In the genomic region with DNA sequence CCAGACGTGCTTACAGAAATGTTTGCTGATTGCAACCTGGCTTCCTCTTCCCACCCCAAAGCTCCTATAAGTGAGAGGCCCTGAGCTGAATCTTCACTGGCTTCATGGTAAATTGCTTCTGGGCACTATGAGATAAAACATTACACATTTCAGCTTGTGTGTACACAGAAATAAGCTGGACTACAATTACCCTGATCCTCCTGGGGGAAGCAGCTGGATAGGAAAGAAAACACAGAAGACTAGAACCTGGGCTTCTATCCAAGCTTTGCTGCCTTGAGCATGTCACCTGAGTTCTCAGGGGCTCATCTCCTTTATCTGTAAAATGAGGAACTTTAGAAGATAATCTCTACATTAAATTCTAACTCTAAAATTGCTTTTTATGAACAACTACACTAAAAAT, we compare ENCODE assay signal across 19 cellular contexts. TPM values are rescaled to one million over a fixed set of nuclear protein-coding genes. Genes with fewer than 3 reads are reported as not detected.
DNase-seq lines count a peak whose midpoint lies in the region; ATAC-seq, FAIRE-seq and TF ChIP-seq lines count a peak whose summit lies in the region.
"Had no signal": no experiment of that assay in that cellular context is flagged by ENCODE, and none has a peak within 500 bp of the region (broad histone marks: within the 10 kb centered on the region; RNA-seq: fewer than 3 reads in every experiment).

No MANE protein-coding gene starts in this region.

- TF ChIP-seq POLR2A in IMR-90 (IDR thresholded peaks at IDR 0.05; ENCODE audit: low read depth, low read length) (no peak), ovary (IDR thresholded peaks at IDR 0.05) (no peak)

- intact Hi-C loops in IMR-90 (cut with micrococcal nuclease): no loop called here
- intact Hi-C loops in ovary (cut with DNase I): no loop called here

- no peak overlapping the region for H4K5ac ChIP-seq in IMR-90 (ENCODE audit: low read depth, low read length)

- CTCF ChIA-PET in IMR-90 (lab: Yijun Ruan, JAX): interaction anchor here (0.6 to 0.9 kb wide), 2 partner anchors 136 to 1444 kb away, joined by 3 to 7 read pairs; no protein-coding TSS in a partner anchor

- H2AK9ac ChIP-seq in IMR-90 (replicated peaks; ENCODE audit: low read depth, low read length, poor library complexity): no peak overlapping the region

- H3K27me3 ChIP-seq in IMR-90 (ENCODE audit: control insufficient read depth, insufficient read depth, low read length) (no peaks in the 10 kb centered on the region; the same call in 1 of the 2 replicates), keratinocyte (ENCODE audit: control insufficient read depth, extremely low read depth, insufficient read depth, low read length) (no peaks in the 10 kb centered on the region), ovary (no peaks in the 10 kb centered on the region)
- H3K27me3 ChIP-seq: dorsolateral prefrontal cortex, esophagus squamous epithelium, heart right ventricle, Peyer's patch, testis had no signal

- H3K9me3 ChIP-seq in IMR-90 (ENCODE audit: control insufficient read depth, insufficient read depth, low read length) (no peaks in the 10 kb centered on the region; the same call in 1 of the 2 replicates), keratinocyte (ENCODE audit: control insufficient read depth, low read depth, low read length) (peaks cover under 1% of the 10 kb centered on the region), ovary (no peaks in the 10 kb centered on the region)
- H3K9me3 ChIP-seq: esophagus squamous epithelium, heart right ventricle, Peyer's patch, testis had no signal

- no peak for TF ChIP-seq EP300 in ovary (IDR thresholded peaks at IDR 0.05)

- H3K4me2 ChIP-seq in IMR-90 (ENCODE audit: low read depth, low read length) (no peak overlapping the region), keratinocyte (ENCODE audit: control insufficient read depth, extremely low read depth, insufficient read depth, low read depth, low read length) (no peak overlapping the region)

- H3K9ac ChIP-seq in IMR-90 (ENCODE audit: low read depth, low read length): no peak overlapping the region
- H3K9ac ChIP-seq in keratinocyte (ENCODE audit: control insufficient read depth, extremely low read depth, insufficient read depth, low read length): no peak overlapping the region

- no peak overlapping the region for H3K56ac ChIP-seq in IMR-90 (ENCODE audit: extremely low read depth, insufficient read depth, low read length)

- in situ Hi-C loops in IMR-90 (cut with MboI; ENCODE audit: low sequenced_read_pairs): no loop called here

- no peak overlapping the region for H2BK120ac ChIP-seq in IMR-90 (ENCODE audit: low read depth, low read length)

- POLR2A ChIA-PET in IMR-90 (lab: Charles Lee; ENCODE audit: unreplicated experiment): interaction anchor here (0.7 kb wide), 1 partner anchor 1805 kb away, joined by 3 read pairs; no protein-coding TSS in a partner anchor

- no peak for DNase-seq in IMR-90
- DNase-seq in NCI-H2081 treated with DMSO at 0.1 percent for 48 hours (lab: John Stamatoyannopoulos, UW): peak; percentile 44
- peak; percentile 58 for DNase-seq in SHP77 treated with DMSO at 0.1 percent for 48 hours (lab: John Stamatoyannopoulos, UW)
- DNase-seq in keratinocyte (ENCODE audit: low read depth, low spot score): no peak
- DNase-seq in ovary: no peak
- DNase-seq in COLO829 (ENCODE audit: low spot score): no peak
- DNase-seq: activated CD8-positive, alpha-beta memory T cell treated with anti-CD3 and anti-CD28 coated beads, Interleukin-2, amount 50 U/mL, for 4 hours; dorsolateral prefrontal cortex; esophagus squamous epithelium; GOT3; heart right ventricle; NCI-H2107; occipital lobe; Peyer's patch; stimulated activated CD4-positive, alpha-beta T cell treated with anti-CD3 and anti-CD28 coated beads, Interleukin-4, amount 100 ng/mL, for 1 hour; T-helper 1 cell; testis had no signal

- TF ChIP-seq RAD21 in IMR-90 (IDR thresholded peaks at IDR 0.05; ENCODE audit: low read length): no peak

- dilution Hi-C loops in IMR-90 (cut with HindIII; ENCODE audit: low sequenced_read_pairs, unreplicated experiment): no loop called here
- dilution Hi-C loops in keratinocyte (cut with MboI; ENCODE audit: extremely low pct_ligation_motif_present, low sequenced_read_pairs): no loop called here

- H4K8ac ChIP-seq in IMR-90 (ENCODE audit: low read depth in 2 of 2, low read length in 2 of 2): no peak overlapping the region

- H3K36me3 ChIP-seq in IMR-90 (ENCODE audit: control insufficient read depth, insufficient read depth, low read length) (no peaks in the 10 kb centered on the region), keratinocyte (ENCODE audit: control insufficient read depth in 2 of 2, extremely low read depth in 1 of 2, insufficient read depth in 2 of 2, low read length in 2 of 2) (no peaks in the 10 kb centered on the region), ovary (no peaks in the 10 kb centered on the region)
- H3K36me3 ChIP-seq: esophagus squamous epithelium, heart right ventricle, Peyer's patch had no signal

- no peak overlapping the region for H4K91ac ChIP-seq in IMR-90 (ENCODE audit: insufficient read depth, low read depth, low read length)

- H2BK5ac ChIP-seq in IMR-90 (ENCODE audit: low read depth, low read length, poor library complexity, severe bottlenecking): no peak overlapping the region

- no peak overlapping the region for H2BK20ac ChIP-seq in IMR-90 (ENCODE audit: low read depth, low read length)

- H4K20me1 ChIP-seq in IMR-90 (ENCODE audit: insufficient read depth, low read length) (no peaks in the 10 kb centered on the region), keratinocyte (ENCODE audit: control insufficient read depth, extremely low read depth, insufficient read depth, low read length) (no peaks in the 10 kb centered on the region)

- H3K27ac ChIP-seq in IMR-90 (ENCODE audit: insufficient read depth, low read length) (no peak overlapping the region), keratinocyte (ENCODE audit: control insufficient read depth, insufficient read depth, low read length) (no peak overlapping the region), ovary (no peak overlapping the region)
- H3K27ac ChIP-seq: dorsolateral prefrontal cortex, esophagus squamous epithelium, heart right ventricle, testis had no signal

- H3K79me1 ChIP-seq in IMR-90 (ENCODE audit: low read depth in 1 of 2, low read length in 2 of 2): peaks cover 0 to 5% of the 10 kb centered on the region in 2 experiments; a peak in 1 of 4 replicates

- no peak overlapping the region; the same call in 1 of the 2 replicates for H2AK5ac ChIP-seq in IMR-90 (ENCODE audit: low read depth, low read length)

- H3K4me3 ChIP-seq in IMR-90 (ENCODE audit: insufficient read depth, low read depth, low read length) (no peak overlapping the region), keratinocyte (ENCODE audit: control insufficient read depth in 2 of 3, extremely low read depth in 1 of 3, insufficient read depth in 2 of 3, low read depth in 1 of 3, low read length in 3 of 3) (no peak overlapping the region), ovary (no peak overlapping the region)
- H3K4me3 ChIP-seq: dorsolateral prefrontal cortex, esophagus squamous epithelium, heart right ventricle, Peyer's patch, testis had no signal

- peaks cover 12% of the 10 kb centered on the region for H3K9me1 ChIP-seq in IMR-90 (ENCODE audit: insufficient read depth, low read length)
- H3K9me1 ChIP-seq in keratinocyte (ENCODE audit: control insufficient read depth, extremely low read depth, insufficient read depth, low read length): no peaks in the 10 kb centered on the region

- TF ChIP-seq CTCF in IMR-90 (conservative IDR thresholded peaks at IDR 0.05; ENCODE audit: low read depth, low read length) (no peak), keratinocyte (optimal IDR thresholded peaks at IDR 0.05 in 1 of 3, IDR thresholded peaks at IDR 0.05 in 1 of 3, conservative IDR thresholded peaks at IDR 0.05 in 1 of 3; ENCODE audit: extremely low read depth in 1 of 3, insufficient read depth in 2 of 3, low read length in 3 of 3) (no peak), ovary (IDR thresholded peaks at IDR 0.05) (no peak)

- H3K4ac ChIP-seq in IMR-90 (ENCODE audit: low read depth, low read length): no peak overlapping the region

- ATAC-seq in IMR-90 (ENCODE audit: low read depth) (no peak), HG02678 (IDR thresholded peaks at IDR 0.05; ENCODE audit: unreplicated experiment) (no peak)
- ATAC-seq: activated CD4-positive, CD25-positive, alpha-beta regulatory T cell treated with anti-CD3 and anti-CD28 coated beads, Interleukin-2, amount 50 U/mL, for 24 hours; heart right ventricle had no signal

- no TSS peak for BruUV-seq in IMR-90 (replicated peaks; lab: Mats Ljungman, UMichigan)

- peaks cover 19% of the 10 kb centered on the region for H3K4me1 ChIP-seq in IMR-90 (ENCODE audit: control insufficient read depth, insufficient read depth, low read length)
- peaks cover 45% of the 10 kb centered on the region for H3K4me1 ChIP-seq in keratinocyte (ENCODE audit: control insufficient read depth, extremely low read depth, insufficient read depth, low read length)
- peaks cover 8% of the 10 kb centered on the region for H3K4me1 ChIP-seq in ovary (ENCODE audit: insufficient read depth)
- H3K4me1 ChIP-seq: testis had no signal

- H3K23ac ChIP-seq in IMR-90 (ENCODE audit: low read depth, low read length): no peak overlapping the region; the same call in 1 of the 2 replicates

- H2BK15ac ChIP-seq in IMR-90 (ENCODE audit: low read depth, low read length): 0 out of 3 replicates have a peak overlapping the region, but pooled peaks have one; percentile 67

- FAIRE-seq in keratinocyte (lab: Jason Lieb, UNC): no peak

- H3K79me2 ChIP-seq in keratinocyte (ENCODE audit: control insufficient read depth, insufficient read depth, low read length): no peaks in the 10 kb centered on the region

- H2AFZ ChIP-seq in IMR-90 (replicated peaks; ENCODE audit: low read length, poor library complexity): no peak overlapping the region
- H2AFZ ChIP-seq in keratinocyte (ENCODE audit: control insufficient read depth, low read length): peak overlapping the region; percentile 7

- H3K18ac ChIP-seq in IMR-90 (ENCODE audit: low read depth, low read length): no peak overlapping the region

- H3K14ac ChIP-seq in IMR-90 (replicated peaks; ENCODE audit: low read depth, low read length): no peak overlapping the region

- no CpG with 5 or more reads among the region's 1 CpG for WGBS in IMR-90 (ENCODE audit: extremely low coverage in 2 of 2, insufficient read length in 1 of 2), 2 experiments
- WGBS in ovary, 3 donors: 64 to 84% (median 80%) methylated on average over 1 of the region's 1 CpG

RNA-seq across cellular contexts. Expression of a gene that starts 40.3 kb away (rescaled TPM):
- total RNA-seq in IMR-90 (2012; rRNA removed): 3,217 and 4,071 TPM in 2 replicates
- 1,562 and 1,711 TPM in 2 replicates for polyA plus RNA-seq in IMR-90 (2012; rRNA removed)
- polyA plus RNA-seq in IMR-90 (2012; cell fraction: cytosol; rRNA removed): 567 and 904 TPM in 2 replicates
- 2,496 and 5,799 TPM in 2 replicates for polyA plus RNA-seq in IMR-90 (2012; cell fraction: nucleus; rRNA removed; ENCODE audit: low replicate concordance)
- polyA plus RNA-seq in keratinocyte: 585 to 1,976 TPM (median 789 TPM) in 3 replicates
- 224 TPM for polyA plus RNA-seq in keratinocyte (2011; ENCODE audit: low read depth)
- polyA plus RNA-seq in keratinocyte (2011; cell fraction: cytosol; rRNA removed): 250 and 267 TPM in 2 replicates
- polyA plus RNA-seq in keratinocyte (2011; cell fraction: nucleus; rRNA removed): 2,729 and 2,799 TPM in 2 replicates
- polyA plus RNA-seq in keratinocyte (2012; ENCODE audit: low replicate concordance): 152 and 2,223 TPM in 2 replicates
- polyA minus RNA-seq in keratinocyte: 2,799 to 14,102 TPM (median 5,100 TPM) in 3 replicates
- polyA minus RNA-seq in keratinocyte (2011; cell fraction: cytosol; rRNA and poly(A)+ RNA removed): 2,733 TPM
- 7,793 and 10,292 TPM in 2 replicates for polyA minus RNA-seq in keratinocyte (2011; cell fraction: nucleus; rRNA and poly(A)+ RNA removed)
- total RNA-seq in ovary: 100 to 1,000 TPM in 6 of 7 donors, 10 to 100 TPM in 1; 53.6 to 428 (median 234) TPM
- 100 to 1,000 TPM in 1 of 2 donors, 10 to 100 TPM in 1; 64.4 to 118 TPM for polyA plus RNA-seq in ovary

Comparison
In these comparisons a context has a peak if more than half of its experiments do, and no peak if none do; other contexts are left out.
1. DNase-seq: peak in NCI-H2081 treated with DMSO at 0.1 percent for 48 hours (single experiment) and SHP77 treated with DMSO at 0.1 percent for 48 hours (single experiment); none in IMR-90 (single experiment), keratinocyte (single experiment), ovary (0 of 5) and COLO829 (single experiment).